23 cellular contexts compared by ENCODE assay signal in the genomic region with DNA sequence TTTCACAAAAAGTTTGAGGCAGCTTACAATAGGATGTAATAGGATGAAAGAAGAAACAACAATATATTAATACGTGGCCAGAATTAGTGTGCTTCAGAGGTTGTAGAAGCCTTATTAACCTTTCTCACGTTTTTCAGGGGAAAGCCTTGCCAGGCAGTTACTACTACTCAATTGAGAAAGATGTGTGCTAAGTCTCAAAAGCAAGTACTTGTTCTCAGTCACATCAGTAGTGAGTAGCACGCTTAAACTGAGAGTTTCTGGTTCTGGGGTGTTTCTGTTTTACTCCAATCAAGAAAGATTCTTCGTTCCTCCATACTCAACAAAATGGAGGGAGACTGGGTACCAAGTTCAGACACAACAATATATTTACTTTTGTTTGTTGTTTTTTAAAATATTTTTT.
"Had no signal": no experiment of that assay in that cellular context is flagged by ENCODE, and none has a peak within 500 bp of the region (broad histone marks: within the 10 kb centered on the region; RNA-seq: fewer than 3 reads in every experiment).

No MANE protein-coding gene starts in this region.

- H3K27me3 ChIP-seq: hepatocyte, ovary, sigmoid colon, spleen, tibial nerve, uterus had no signal

- H3K4me1 ChIP-seq: uterus had no signal

- H3K9me3 Mint-ChIP-seq: naive thymus-derived CD4-positive, alpha-beta T cell; natural killer cell treated with Interleukin-12 subunit alpha and Interleukin-12 subunit beta and Interleukin-15 and Interleukin-18, amount 100 ng/mL, for 72 hours; stimulated activated memory B cell treated with anti-CD40 and anti-IgM and Interleukin-4, amounts not matched to agents 10 μg/mL and 1 μg/mL and 100 μg/mL, for 72 hours; stimulated activated naive CD8-positive, alpha-beta T cell treated with anti-CD3 and anti-CD28 coated beads, Interleukin-15, amount 100 ng/mL, for 72 hours; type B pancreatic cell had no signal

- H3K4me2 ChIP-seq: hepatocyte had no signal

- FAIRE-seq: small intestine had no signal

- ATAC-seq: mucosa of descending colon; naive thymus-derived CD4-positive, alpha-beta T cell; natural killer cell treated with Interleukin-12 subunit alpha and Interleukin-12 subunit beta and Interleukin-15 and Interleukin-18, amount 100 ng/mL, for 72 hours; right cardiac atrium; stimulated activated memory B cell treated with anti-CD40 and anti-IgM and Interleukin-4, amounts not matched to agents 10 μg/mL and 1 μg/mL and 100 μg/mL, for 72 hours; stimulated activated naive CD8-positive, alpha-beta T cell treated with anti-CD3 and anti-CD28 coated beads, Interleukin-15, amount 100 ng/mL, for 72 hours had no signal

- DNase-seq: islet precursor cell; left ventricle myocardium inferior; mesendoderm; midbrain; mucosa of descending colon; naive thymus-derived CD4-positive, alpha-beta T cell; ovary; right cardiac atrium; sigmoid colon; small intestine; spleen; stimulated activated CD4-positive, alpha-beta T cell treated with anti-CD3 and anti-CD28 coated beads, Interleukin-4, amount 100 ng/mL, for 24 hours; stimulated activated naive CD4-positive, alpha-beta T cell treated with Interleukin-2 at 50 U/mL for 16 hours; stimulated activated naive CD8-positive, alpha-beta T cell treated with anti-CD3 and anti-CD28 coated beads, Interleukin-15, amount 100 ng/mL, for 72 hours; substantia nigra; uterus had no signal

- H3K4me3 Mint-ChIP-seq: naive thymus-derived CD4-positive, alpha-beta T cell; natural killer cell treated with Interleukin-12 subunit alpha and Interleukin-12 subunit beta and Interleukin-15 and Interleukin-18, amount 100 ng/mL, for 72 hours; stimulated activated memory B cell treated with anti-CD40 and anti-IgM and Interleukin-4, amounts not matched to agents 10 μg/mL and 1 μg/mL and 100 μg/mL, for 72 hours; stimulated activated naive CD8-positive, alpha-beta T cell treated with anti-CD3 and anti-CD28 coated beads, Interleukin-15, amount 100 ng/mL, for 72 hours; type B pancreatic cell had no signal

- H2AFZ ChIP-seq: hepatocyte had no signal

- H3K27ac Mint-ChIP-seq: naive thymus-derived CD4-positive, alpha-beta T cell; natural killer cell treated with Interleukin-12 subunit alpha and Interleukin-12 subunit beta and Interleukin-15 and Interleukin-18, amount 100 ng/mL, for 72 hours; progenitor cell of endocrine pancreas; stimulated activated memory B cell treated with anti-CD40 and anti-IgM and Interleukin-4, amounts not matched to agents 10 μg/mL and 1 μg/mL and 100 μg/mL, for 72 hours; type B pancreatic cell had no signal

- H3K36me3 ChIP-seq: ovary, uterus had no signal

- H3K4me3 ChIP-seq: hepatocyte, left ventricle myocardium inferior, lung, mucosa of descending colon, ovary, sigmoid colon, spleen, tibial nerve, uterus had no signal

- H3K27me3 Mint-ChIP-seq: naive thymus-derived CD4-positive, alpha-beta T cell; natural killer cell treated with Interleukin-12 subunit alpha and Interleukin-12 subunit beta and Interleukin-15 and Interleukin-18, amount 100 ng/mL, for 72 hours; progenitor cell of endocrine pancreas; stimulated activated memory B cell treated with anti-CD40 and anti-IgM and Interleukin-4, amounts not matched to agents 10 μg/mL and 1 μg/mL and 100 μg/mL, for 72 hours; stimulated activated naive CD8-positive, alpha-beta T cell treated with anti-CD3 and anti-CD28 coated beads, Interleukin-15, amount 100 ng/mL, for 72 hours; type B pancreatic cell had no signal

- H3K27ac ChIP-seq: hepatocyte, left ventricle myocardium inferior, ovary, sigmoid colon, spleen, tibial nerve, uterus had no signal

- H3K9me3 ChIP-seq: left ventricle myocardium inferior, mucosa of descending colon, ovary, sigmoid colon, spleen, tibial nerve, uterus had no signal

- H3K4me1 Mint-ChIP-seq: stimulated activated memory B cell treated with anti-CD40 and anti-IgM and Interleukin-4, amounts not matched to agents 10 μg/mL and 1 μg/mL and 100 μg/mL, for 72 hours; stimulated activated naive CD8-positive, alpha-beta T cell treated with anti-CD3 and anti-CD28 coated beads, Interleukin-15, amount 100 ng/mL, for 72 hours had no signal
